Comparison of ENCODE assay signal across 19 cellular contexts in the genomic region with DNA sequence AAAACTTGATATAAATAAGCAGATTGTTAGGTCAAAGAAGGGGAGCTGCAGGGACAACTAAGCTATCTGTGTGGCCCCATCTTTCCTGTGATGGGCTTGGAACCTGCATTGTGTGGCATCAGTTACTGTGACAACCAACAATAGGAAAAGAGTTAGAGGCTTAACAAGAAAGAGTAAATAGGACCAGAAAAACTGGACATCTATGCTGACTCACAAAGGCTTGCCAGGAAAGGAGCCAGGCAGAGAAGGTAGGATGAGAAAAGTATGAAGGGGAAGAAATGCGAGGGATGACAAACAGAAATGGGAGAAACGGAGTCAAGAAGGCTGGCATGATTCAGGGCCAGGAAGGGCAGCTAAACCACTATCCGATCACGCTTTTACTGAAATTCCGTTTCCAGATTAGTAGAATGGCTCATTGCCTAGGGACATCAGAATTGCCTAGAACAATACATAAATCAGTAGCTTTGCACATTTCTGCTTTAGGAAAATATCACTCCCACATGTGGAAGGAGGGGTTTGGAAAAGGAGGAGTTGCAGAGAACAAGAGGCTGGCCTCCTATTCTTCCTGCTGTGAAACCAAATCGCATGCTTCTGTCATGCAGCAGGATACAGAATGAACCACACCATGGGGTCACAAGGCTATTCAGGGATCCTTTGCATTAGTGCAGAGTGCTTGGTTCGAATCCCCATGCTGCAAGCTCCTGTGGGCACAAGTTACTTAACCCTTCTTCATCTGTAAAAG. TPM values are rescaled to one million over a fixed set of nuclear protein-coding genes. Genes with fewer than 3 reads are reported as not detected.
DNase-seq lines count a peak whose midpoint lies in the region; ATAC-seq and TF ChIP-seq lines count a peak whose summit lies in the region.
"Had no signal": no experiment of that assay in that cellular context is flagged by ENCODE, and none has a peak within 500 bp of the region (broad histone marks: within the 10 kb centered on the region; RNA-seq: fewer than 3 reads in every experiment).

No MANE protein-coding gene starts in this region.

- TF ChIP-seq POLR2A in thyroid gland (IDR thresholded peaks at IDR 0.05), result no peak

- H3K4me1 Mint-ChIP-seq in HFFc6 (ENCODE audit: low read depth), result peaks cover 50% of the 10 kb centered on the region
- H3K4me1 Mint-ChIP-seq: activated B cell treated with CpG ODN at 0.5 μM for 24 hours; CD4-positive, CD25-positive, alpha-beta regulatory T cell; T-cell had no signal

- no peaks in the 10 kb centered on the region for H3K36me3 ChIP-seq in thyroid gland
- H3K36me3 ChIP-seq: Peyer's patch had no signal

- no peaks in the 10 kb centered on the region for H3K36me3 Mint-ChIP-seq in HFFc6 (ENCODE audit: low read depth)
- H3K36me3 Mint-ChIP-seq: activated CD8-positive, alpha-beta memory T cell treated with anti-CD3 and anti-CD28 coated beads, Interleukin-2, amount 10 ng/mL, durations not matched to agents 7 days and 5 days; CD4-positive, CD25-positive, alpha-beta regulatory T cell; T-cell had no signal

- TF ChIP-seq CTCF in HFFc6 (IDR thresholded peaks at IDR 0.05) (no peak), thyroid gland (IDR thresholded peaks at IDR 0.05) (no peak)

- H3K27me3 Mint-ChIP-seq in HFFc6 (ENCODE audit: insufficient read depth), result peaks cover 1% of the 10 kb centered on the region

- no peaks in the 10 kb centered on the region for H3K9me3 ChIP-seq in thyroid gland
- H3K9me3 ChIP-seq: body of pancreas, Peyer's patch had no signal

- WGBS in thyroid gland, 2 donors, result 71 to 82% methylated on average over 7 of the region's 7 CpGs

- peak; percentile 19 for DNase-seq in HFFc6
- peak; percentile 32 to 66 for DNase-seq in dermis microvascular lymphatic vessel endothelial cell (ENCODE audit: low read depth in 2 of 2)
- DNase-seq in iPS DF 4.7 (ENCODE audit: extremely low read depth, low spot score), result peak; percentile 74
- DNase-seq in thyroid gland, result no peak
- no peak for DNase-seq in HCEC 1CT
- DNase-seq in RKO (ENCODE audit: low spot score), result no peak
- DNase-seq in UCSD-AML1 (lab: John Stamatoyannopoulos, UW; ENCODE audit: unreplicated experiment), result no peak
- DNase-seq: activated B cell treated with CpG ODN at 0.5 μM for 24 hours; activated CD8-positive, alpha-beta memory T cell treated with anti-CD3 and anti-CD28 coated beads, Interleukin-2, amount 10 ng/mL, durations not matched to agents 7 days and 5 days; activated gamma-delta T cell treated with Interleukin-2 at 50 U/mL for 16 hours; body of pancreas; CD4-positive, CD25-positive, alpha-beta regulatory T cell; dorsolateral prefrontal cortex; left cardiac atrium; NCI-H2029; Peyer's patch; T-cell had no signal

- peak overlapping the region; percentile 48; the same call in 1 of the 2 replicates for H3K27ac Mint-ChIP-seq in HFFc6
- H3K27ac Mint-ChIP-seq: activated B cell treated with CpG ODN at 0.5 μM for 24 hours; activated CD8-positive, alpha-beta memory T cell treated with anti-CD3 and anti-CD28 coated beads, Interleukin-2, amount 10 ng/mL, durations not matched to agents 7 days and 5 days; CD4-positive, CD25-positive, alpha-beta regulatory T cell; progenitor cell of endocrine pancreas; T-cell had no signal

- no peak overlapping the region for H3K4me3 ChIP-seq in thyroid gland (replicated peaks in 1 of 3)
- H3K4me3 ChIP-seq: body of pancreas, dorsolateral prefrontal cortex, Peyer's patch had no signal

- no peaks in the 10 kb centered on the region for H3K27me3 ChIP-seq in thyroid gland
- H3K27me3 ChIP-seq: body of pancreas, Peyer's patch had no signal

- H3K4me3 Mint-ChIP-seq in HFFc6, result peak overlapping the region; percentile 23; the same call in 1 of the 2 replicates
- H3K4me3 Mint-ChIP-seq: activated B cell treated with CpG ODN at 0.5 μM for 24 hours; activated CD8-positive, alpha-beta memory T cell treated with anti-CD3 and anti-CD28 coated beads, Interleukin-2, amount 10 ng/mL, durations not matched to agents 7 days and 5 days; T-cell had no signal

- H3K4me1 ChIP-seq in thyroid gland, result peaks cover 44 to 62% of the 10 kb centered on the region in 2 donors
- H3K4me1 ChIP-seq: body of pancreas had no signal

- intact Hi-C loops in thyroid gland (cut with DNase I), result no loop called here

- H3K27ac ChIP-seq in thyroid gland, result peak overlapping the region in 2 of 3 donors; percentile 6 to 32
- H3K27ac ChIP-seq: body of pancreas, dorsolateral prefrontal cortex, Peyer's patch had no signal

- ATAC-seq in GM19351 (IDR thresholded peaks at IDR 0.05; ENCODE audit: unreplicated experiment), result no peak
- ATAC-seq: activated CD8-positive, alpha-beta memory T cell treated with anti-CD3 and anti-CD28 coated beads, Interleukin-2, amount 10 ng/mL, durations not matched to agents 7 days and 5 days; body of pancreas; T-cell had no signal

- no peaks in the 10 kb centered on the region for H3K9me3 Mint-ChIP-seq in HFFc6
- H3K9me3 Mint-ChIP-seq: activated B cell treated with CpG ODN at 0.5 μM for 24 hours, T-cell had no signal

RNA-seq across cellular contexts. Expression of gene PLA2R1, which starts 7.3 kb away (rescaled TPM):
- 1 to 10 TPM; 3.2 to 6.3 (median 3.3) TPM for total RNA-seq in HFFc6 (2021; fragmentation: NEBNext Ultra II Directional; extraction: Animal tissue kit (Norgen Biotek cat#: 25700))
- total RNA-seq in dermis microvascular lymphatic vessel endothelial cell (16.2 and 26.9 TPM in 2 replicates), thyroid gland (100 to 1,000 TPM in 3 of 4 donors, 10 to 100 TPM in 1; 86.0 to 246 (median 152) TPM)
- total RNA-seq: activated B cell treated with CpG ODN at 0.5 μM for 24 hours; activated CD8-positive, alpha-beta memory T cell treated with anti-CD3 and anti-CD28 coated beads, Interleukin-2, amount 10 ng/mL, durations not matched to agents 7 days and 5 days; CD4-positive, CD25-positive, alpha-beta regulatory T cell had no signal

Comparison
In these comparisons a context has a peak if more than half of its experiments do, and no peak if none do; other contexts are left out.
1. DNase-seq: peak in HFFc6 (single experiment), dermis microvascular lymphatic vessel endothelial cell (2 of 2) and iPS DF 4.7 (single experiment); none in thyroid gland (0 of 2), HCEC 1CT (single experiment), RKO (single experiment) and UCSD-AML1 (single experiment).